In genomic region chr3:183766745-183767606, GRCh38 we compare ENCODE assay signal across 1 cellular context.
TF ChIP-seq lines count a peak whose summit lies in the region.

No MANE protein-coding gene starts in this region.

TF ChIP-seq in Ishikawa, 13 proteins besides CTCF, POLR2A, EP300 and RAD21 (continued from another document):
- TF ChIP-seq, protein P1, sequence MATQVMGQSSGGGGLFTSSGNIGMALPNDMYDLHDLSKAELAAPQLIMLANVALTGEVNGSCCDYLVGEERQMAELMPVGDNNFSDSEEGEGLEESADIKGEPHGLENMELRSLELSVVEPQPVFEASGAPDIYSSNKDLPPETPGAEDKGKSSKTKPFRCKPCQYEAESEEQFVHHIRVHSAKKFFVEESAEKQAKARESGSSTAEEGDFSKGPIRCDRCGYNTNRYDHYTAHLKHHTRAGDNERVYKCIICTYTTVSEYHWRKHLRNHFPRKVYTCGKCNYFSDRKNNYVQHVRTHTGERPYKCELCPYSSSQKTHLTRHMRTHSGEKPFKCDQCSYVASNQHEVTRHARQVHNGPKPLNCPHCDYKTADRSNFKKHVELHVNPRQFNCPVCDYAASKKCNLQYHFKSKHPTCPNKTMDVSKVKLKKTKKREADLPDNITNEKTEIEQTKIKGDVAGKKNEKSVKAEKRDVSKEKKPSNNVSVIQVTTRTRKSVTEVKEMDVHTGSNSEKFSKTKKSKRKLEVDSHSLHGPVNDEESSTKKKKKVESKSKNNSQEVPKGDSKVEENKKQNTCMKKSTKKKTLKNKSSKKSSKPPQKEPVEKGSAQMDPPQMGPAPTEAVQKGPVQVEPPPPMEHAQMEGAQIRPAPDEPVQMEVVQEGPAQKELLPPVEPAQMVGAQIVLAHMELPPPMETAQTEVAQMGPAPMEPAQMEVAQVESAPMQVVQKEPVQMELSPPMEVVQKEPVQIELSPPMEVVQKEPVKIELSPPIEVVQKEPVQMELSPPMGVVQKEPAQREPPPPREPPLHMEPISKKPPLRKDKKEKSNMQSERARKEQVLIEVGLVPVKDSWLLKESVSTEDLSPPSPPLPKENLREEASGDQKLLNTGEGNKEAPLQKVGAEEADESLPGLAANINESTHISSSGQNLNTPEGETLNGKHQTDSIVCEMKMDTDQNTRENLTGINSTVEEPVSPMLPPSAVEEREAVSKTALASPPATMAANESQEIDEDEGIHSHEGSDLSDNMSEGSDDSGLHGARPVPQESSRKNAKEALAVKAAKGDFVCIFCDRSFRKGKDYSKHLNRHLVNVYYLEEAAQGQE (IDR thresholded peaks at IDR 0.05; ENCODE audit: low read depth) = no peak
- TF ChIP-seq NFIC (IDR thresholded peaks at IDR 0.05) = no peak
- TF ChIP-seq EGR1 (IDR thresholded peaks at IDR 0.05) = no peak
- TF ChIP-seq ZBTB7A (IDR thresholded peaks at IDR 0.05; ENCODE audit: low read depth) = no peak
- no peak for TF ChIP-seq CEBPB (IDR thresholded peaks at IDR 0.05)
- TF ChIP-seq CREB1 (IDR thresholded peaks at IDR 0.05; ENCODE audit: low read depth) = no peak
